21 cellular contexts compared by ENCODE assay signal in genomic region chr19:34787059-34787824, GRCh38.
"Had no signal": no experiment of that assay in that cellular context is flagged by ENCODE, and none has a peak within 500 bp of the region (broad histone marks: within the 10 kb centered on the region; RNA-seq: fewer than 3 reads in every experiment).

No MANE protein-coding gene starts in this region.

- ATAC-seq: effector memory CD8-positive, alpha-beta T cell; gastrocnemius medialis; left colon; mucosa of descending colon; naive thymus-derived CD8-positive, alpha-beta T cell; stimulated activated effector memory CD8-positive, alpha-beta T cell treated with anti-CD3 and anti-CD28 coated beads, Interleukin-12 subunit alpha, Interleukin-12 subunit beta, amount 100 ng/mL, for 72 hours; upper lobe of right lung had no signal

- H3K9me3 Mint-ChIP-seq: stimulated activated effector memory CD8-positive, alpha-beta T cell treated with anti-CD3 and anti-CD28 coated beads, Interleukin-12 subunit alpha, Interleukin-12 subunit beta, amount 100 ng/mL, for 72 hours; stimulated activated naive CD8-positive, alpha-beta T cell treated with anti-CD3 and anti-CD28 coated beads, Interleukin-15, Interleukin-2, amounts not matched to agents 100 ng/mL and 50 ng/mL, for 24 hours had no signal

- H3K4me3 Mint-ChIP-seq: effector memory CD8-positive, alpha-beta T cell; naive thymus-derived CD8-positive, alpha-beta T cell; stimulated activated effector memory CD8-positive, alpha-beta T cell treated with anti-CD3 and anti-CD28 coated beads, Interleukin-12 subunit alpha, Interleukin-12 subunit beta, amount 100 ng/mL, for 72 hours; stimulated activated naive CD8-positive, alpha-beta T cell treated with anti-CD3 and anti-CD28 coated beads, Interleukin-15, Interleukin-2, amounts not matched to agents 100 ng/mL and 50 ng/mL, for 24 hours had no signal

- H3K27ac ChIP-seq: epithelial cell of prostate, esophagus muscularis mucosa, gastrocnemius medialis, hepatocyte, neutrophil, tibial artery, upper lobe of right lung, vagina had no signal

- FAIRE-seq: kidney had no signal

- H3K4me2 ChIP-seq: hepatocyte, smooth muscle cell had no signal

- H3K36me3 Mint-ChIP-seq: stimulated activated effector memory CD8-positive, alpha-beta T cell treated with anti-CD3 and anti-CD28 coated beads, Interleukin-12 subunit alpha, Interleukin-12 subunit beta, amount 100 ng/mL, for 72 hours had no signal

- H3K27ac Mint-ChIP-seq: effector memory CD8-positive, alpha-beta T cell; naive thymus-derived CD8-positive, alpha-beta T cell; stimulated activated effector memory CD8-positive, alpha-beta T cell treated with anti-CD3 and anti-CD28 coated beads, Interleukin-12 subunit alpha, Interleukin-12 subunit beta, amount 100 ng/mL, for 72 hours; stimulated activated naive CD8-positive, alpha-beta T cell treated with anti-CD3 and anti-CD28 coated beads, Interleukin-15, Interleukin-2, amounts not matched to agents 100 ng/mL and 50 ng/mL, for 24 hours had no signal

- H3K4me1 Mint-ChIP-seq: stimulated activated effector memory CD8-positive, alpha-beta T cell treated with anti-CD3 and anti-CD28 coated beads, Interleukin-12 subunit alpha, Interleukin-12 subunit beta, amount 100 ng/mL, for 72 hours had no signal

- H3K27me3 ChIP-seq: esophagus muscularis mucosa, gastrocnemius medialis, hepatocyte, neutrophil, upper lobe of right lung, vagina had no signal

- H3K4me3 ChIP-seq: esophagus muscularis mucosa, gastrocnemius medialis, hepatocyte, mucosa of descending colon, smooth muscle cell, tibial artery, upper lobe of right lung, vagina had no signal

- H3K9me3 ChIP-seq: esophagus muscularis mucosa, gastrocnemius medialis, mucosa of descending colon, neutrophil, tibial artery, upper lobe of right lung, vagina had no signal

- H3K27me3 Mint-ChIP-seq: effector memory CD8-positive, alpha-beta T cell; stimulated activated naive CD8-positive, alpha-beta T cell treated with anti-CD3 and anti-CD28 coated beads, Interleukin-15, Interleukin-2, amounts not matched to agents 100 ng/mL and 50 ng/mL, for 24 hours had no signal

- H3K4me1 ChIP-seq: esophagus muscularis mucosa, gastrocnemius medialis, tibial artery, upper lobe of right lung, vagina had no signal

- DNase-seq: effector memory CD8-positive, alpha-beta T cell; gastrocnemius medialis; glutamatergic neuron; kidney; left colon; mammary epithelial cell; mucosa of descending colon; naive thymus-derived CD8-positive, alpha-beta T cell; posterior cingulate gyrus; stimulated activated CD4-positive, alpha-beta T cell treated with anti-CD3 and anti-CD28 coated beads, Interleukin-4, amount 100 ng/mL, for 1 hour; stimulated activated CD8-positive, alpha-beta memory T cell treated with anti-CD3 and anti-CD28 coated beads, Interleukin-4, amount 100 ng/mL, for 48 hours; tibial artery; upper lobe of right lung had no signal
